In the genomic region with DNA sequence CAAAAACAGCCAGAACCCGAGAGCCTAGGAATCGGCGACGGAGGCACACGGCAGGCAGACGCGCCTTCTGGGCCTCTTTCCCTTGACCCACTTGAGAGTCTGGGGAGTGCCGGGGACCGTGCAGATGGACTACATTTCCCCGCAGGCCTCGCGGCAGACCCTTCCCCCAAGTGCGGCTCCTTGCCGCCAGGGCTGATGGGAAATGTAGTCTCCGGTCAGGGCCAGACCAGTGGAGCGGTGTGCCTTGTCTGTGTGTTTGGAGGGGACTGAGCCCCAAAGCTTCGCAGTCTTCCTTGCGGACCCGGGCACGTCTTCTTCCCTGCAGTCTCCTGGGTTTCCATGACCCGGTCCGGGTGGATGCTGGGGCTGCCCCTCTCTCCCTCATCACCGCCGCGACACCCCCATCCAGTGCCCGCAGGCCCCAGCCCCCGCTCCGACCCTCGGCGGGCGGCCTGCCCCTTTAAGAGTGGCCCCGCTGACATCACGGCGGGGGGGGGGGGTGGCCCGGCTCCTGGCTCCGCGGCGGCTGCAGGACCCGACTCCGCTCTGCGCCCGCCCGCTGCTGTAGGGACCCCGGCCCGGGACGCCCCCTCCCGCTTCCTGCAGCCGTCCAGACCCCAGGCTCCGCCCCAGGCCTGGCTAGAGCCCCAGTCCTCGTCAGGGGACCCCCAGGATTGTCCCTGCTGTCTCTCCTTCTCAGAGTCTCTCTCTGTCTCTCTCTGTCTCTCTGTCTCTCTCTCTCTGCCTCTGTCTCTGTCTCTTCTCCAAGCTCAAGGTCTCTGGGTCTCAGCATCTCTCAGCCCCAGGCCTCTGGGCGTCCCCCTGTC, we compare ENCODE assay signal across 8 cellular contexts. TPM values are rescaled to one million over a fixed set of nuclear protein-coding genes. Genes with fewer than 3 reads are reported as not detected.
DNase-seq lines count a peak whose midpoint lies in the region; ATAC-seq and TF ChIP-seq lines count a peak whose summit lies in the region.

No MANE protein-coding gene starts in this region.

- H3K4me1 Mint-ChIP-seq in chondrocyte (ENCODE audit: low read depth) = peaks cover 20% of the 10 kb centered on the region

- H3K9me3 ChIP-seq in AG04450 (ENCODE audit: control insufficient read depth, insufficient read depth, low read length) = no peaks in the 10 kb centered on the region; the same call in 1 of the 2 replicates

- no peak overlapping the region for H2BK5ac ChIP-seq in mesendoderm (ENCODE audit: low read length)

- no peak overlapping the region for H2BK15ac ChIP-seq in mesendoderm (replicated peaks; ENCODE audit: low read depth)

- no peaks in the 10 kb centered on the region for H3K36me3 ChIP-seq in mesendoderm (ENCODE audit: control insufficient read depth, insufficient read depth, low read length)

- H3K23ac ChIP-seq in mesendoderm (ENCODE audit: low read length) = no peak overlapping the region

- no peaks in the 10 kb centered on the region for H3K9me3 Mint-ChIP-seq in chondrocyte (ENCODE audit: low read depth)

- no peak overlapping the region for H2BK120ac ChIP-seq in mesendoderm (ENCODE audit: low read depth, low read length)

- no peak overlapping the region for H3K4ac ChIP-seq in mesendoderm (ENCODE audit: low read depth, low read length)

- no CpG with 5 or more reads among the region's 51 CpGs for WGBS in mesendoderm (ENCODE audit: extremely low coverage, insufficient coverage, low lambda C conversion rate)

- H3K27ac Mint-ChIP-seq in chondrocyte (ENCODE audit: unreplicated experiment) = no peak overlapping the region

- peak overlapping the region; percentile 49 for H3K4me3 Mint-ChIP-seq in chondrocyte (ENCODE audit: unreplicated experiment)

- H3K56ac ChIP-seq in mesendoderm (ENCODE audit: low read length) = peak overlapping the region; percentile 22

- H3K27me3 ChIP-seq in AG04450 (ENCODE audit: control insufficient read depth, insufficient read depth, low read length) = peaks cover 10% of the 10 kb centered on the region
- H3K27me3 ChIP-seq in mesendoderm (ENCODE audit: insufficient read depth, low read length, poor library complexity) = peaks cover 5% of the 10 kb centered on the region

- H3K4me3 ChIP-seq in AG04450 (ENCODE audit: low read depth, low read length) = peak overlapping the region; percentile 59
- H3K4me3 ChIP-seq in mesendoderm (ENCODE audit: low read length) = no peak overlapping the region

- no peaks in the 10 kb centered on the region for H3K79me1 ChIP-seq in mesendoderm (ENCODE audit: low read length)

- peak; percentile 13 for DNase-seq in AG04450 (ENCODE audit: low read depth, low spot score)
- peak; percentile 75 for DNase-seq in HEK293T (ENCODE audit: extremely low spot score)
- DNase-seq in activated CD4-positive, alpha-beta T cell treated with anti-CD3 and anti-CD28 coated beads for 4 hours = peak; percentile 14 to 35
- no peak for DNase-seq in chondrocyte (ENCODE audit: low spot score)
- DNase-seq in mesendoderm = peak; percentile 89
- peak; percentile 17 for DNase-seq in stimulated activated naive CD4-positive, alpha-beta T cell treated with Interleukin-2 at 50 U/mL for 16 hours (lab: John Stamatoyannopoulos, UW)
- no peak for DNase-seq in NCI-H510A (lab: John Stamatoyannopoulos, UW)

- TF ChIP-seq CTCF in AG04450 (IDR thresholded peaks at IDR 0.05; ENCODE audit: low read depth, low read length) (no peak), chondrocyte (IDR thresholded peaks at IDR 0.05) (no peak)

- CTCF ChIA-PET in AG04450 (lab: Charles Lee) = interaction anchor here (0.6 to 3.2 kb wide), 6 partner anchors 29 to 122 kb away, joined by 4 to 33 read pairs (median 5); no protein-coding TSS in a partner anchor
- CTCF ChIA-PET in HEK293T (lab: Yijun Ruan, JAX) = no interaction called here

- no peak overlapping the region for H4K5ac ChIP-seq in mesendoderm (ENCODE audit: low read length)

- H4K8ac ChIP-seq in mesendoderm (ENCODE audit: low read depth, low read length) = no peak overlapping the region

- ATAC-seq in GM21526 (IDR thresholded peaks at IDR 0.05; ENCODE audit: low FRiP score, unreplicated experiment) = no peak

- no peaks in the 10 kb centered on the region for H3K4me1 ChIP-seq in mesendoderm (ENCODE audit: control insufficient read depth, low read depth, low read length)

- peak overlapping the region; percentile 23 for H3K9ac ChIP-seq in mesendoderm (ENCODE audit: low read length)

- peak overlapping the region; percentile 17 for H3K4me2 ChIP-seq in mesendoderm (ENCODE audit: low read length)

- peaks cover 72% of the 10 kb centered on the region for H3K27me3 Mint-ChIP-seq in chondrocyte (ENCODE audit: low read depth)

- no peaks in the 10 kb centered on the region for H3K79me2 ChIP-seq in mesendoderm (ENCODE audit: control insufficient read depth, insufficient read depth, low read length)

- H3K18ac ChIP-seq in mesendoderm (ENCODE audit: low read length) = no peak overlapping the region

- POLR2A ChIA-PET in AG04450 (lab: Yijun Ruan, JAX) (no interaction called here), HEK293T (lab: Yijun Ruan, JAX) (interaction anchor here (1.0 kb wide), 1 partner anchor 16 kb away, joined by 3 read pairs; no protein-coding TSS in a partner anchor)

- H2AK5ac ChIP-seq in mesendoderm (ENCODE audit: low read length) = no peak overlapping the region

- H3K27ac ChIP-seq in AG04450 (ENCODE audit: low read depth, low read length) (no peak overlapping the region), mesendoderm (ENCODE audit: low read depth, low read length) (no peak overlapping the region)

- H3K36me3 Mint-ChIP-seq in chondrocyte (ENCODE audit: low read depth) = peaks cover 5% of the 10 kb centered on the region

TF ChIP-seq in HEK293T, 16 proteins besides CTCF, POLR2A, EP300 and RAD21:
- no peak for TF ChIP-seq FOXA1 (IDR thresholded peaks at IDR 0.05)
- no peak for TF ChIP-seq BHLHE40 (IDR thresholded peaks at IDR 0.05; ENCODE audit: borderline replicate concordance)
- no peak for TF ChIP-seq SP1 (IDR thresholded peaks at IDR 0.05)
- peak; percentile 35; the same call in 1 of the 2 replicates for TF ChIP-seq L3MBTL2 (conservative IDR thresholded peaks at IDR 0.05)
- TF ChIP-seq NFRKB (IDR thresholded peaks at IDR 0.05) = no peak
- no peak for TF ChIP-seq ARNT (IDR thresholded peaks at IDR 0.05)
- no peak for TF ChIP-seq ZNF384 (IDR thresholded peaks at IDR 0.05)
- no peak for TF ChIP-seq TARDBP (IDR thresholded peaks at IDR 0.05)
- TF ChIP-seq HDGF (IDR thresholded peaks at IDR 0.05; ENCODE audit: borderline replicate concordance) = no peak
- no peak for TF ChIP-seq LEF1 (IDR thresholded peaks at IDR 0.05; ENCODE audit: borderline replicate concordance)
- TF ChIP-seq SUZ12 (IDR thresholded peaks at IDR 0.05) = peak; percentile 86

RNA-seq across cellular contexts. Expression of a gene that starts 0.8 kb away (rescaled TPM):
- 8.6 and 9.3 TPM in 2 replicates for polyA plus RNA-seq in AG04450 (2011; rRNA removed)
- polyA minus RNA-seq in AG04450 (2011; rRNA and poly(A)+ RNA removed) = 4.0 and 4.5 TPM in 2 replicates
- not detected in 3 replicates for total RNA-seq in chondrocyte
- 5.9 TPM for polyA plus RNA-seq in mesendoderm (2013, experiment 1 of 2)
- 5.7 TPM for polyA plus RNA-seq in mesendoderm (2013, experiment 2 of 2)

RNA-seq across cellular contexts. Expression of a gene that starts 26.3 kb away (rescaled TPM):
- polyA plus RNA-seq in AG04450 (2011; rRNA removed) = 0.09 and 0.14 TPM in 2 replicates
- not detected in 2 replicates for polyA minus RNA-seq in AG04450 (2011; rRNA and poly(A)+ RNA removed)
- total RNA-seq in chondrocyte = 0.15 to 0.56 TPM in 2 of 3 replicates, not detected in the other
- polyA plus RNA-seq in mesendoderm (2013, experiment 1 of 2) = 1.8 TPM
- polyA plus RNA-seq in mesendoderm (2013, experiment 2 of 2) = 2.0 TPM

RNA-seq across cellular contexts. Expression of a gene that starts 40.6 kb away (rescaled TPM):
- 39.3 and 71.0 TPM in 2 replicates for polyA plus RNA-seq in AG04450 (2011; rRNA removed)
- polyA minus RNA-seq in AG04450 (2011; rRNA and poly(A)+ RNA removed) = 70.6 and 76.6 TPM in 2 replicates
- 184 to 293 TPM (median 292 TPM) in 3 replicates for total RNA-seq in chondrocyte
- 133 TPM for polyA plus RNA-seq in mesendoderm (2013, experiment 1 of 2)
- 128 TPM for polyA plus RNA-seq in mesendoderm (2013, experiment 2 of 2)

RNA-seq across cellular contexts. Expression of a gene that starts 54.4 kb away (rescaled TPM):
- polyA plus RNA-seq in AG04450 (2011; rRNA removed) = 0.33 and 0.52 TPM in 2 replicates
- polyA minus RNA-seq in AG04450 (2011; rRNA and poly(A)+ RNA removed) = 0.32 and 0.61 TPM in 2 replicates
- total RNA-seq in chondrocyte = 0.05 TPM in 1 of 3 replicates, not detected in the others
- 0.39 TPM for polyA plus RNA-seq in mesendoderm (2013, experiment 1 of 2)
- 0.42 TPM for polyA plus RNA-seq in mesendoderm (2013, experiment 2 of 2)

Comparison
In these comparisons a context has a peak if more than half of its experiments do, and no peak if none do; other contexts are left out.
1. DNase-seq: peak in AG04450 (single experiment), HEK293T (single experiment), activated CD4-positive, alpha-beta T cell treated with anti-CD3 and anti-CD28 coated beads for 4 hours (2 of 2), mesendoderm (single experiment) and stimulated activated naive CD4-positive, alpha-beta T cell treated with Interleukin-2 at 50 U/mL for 16 hours (single experiment); none in chondrocyte (single experiment) and NCI-H510A (single experiment).